ENCODE assay signal across 12 cellular contexts in the genomic region with DNA sequence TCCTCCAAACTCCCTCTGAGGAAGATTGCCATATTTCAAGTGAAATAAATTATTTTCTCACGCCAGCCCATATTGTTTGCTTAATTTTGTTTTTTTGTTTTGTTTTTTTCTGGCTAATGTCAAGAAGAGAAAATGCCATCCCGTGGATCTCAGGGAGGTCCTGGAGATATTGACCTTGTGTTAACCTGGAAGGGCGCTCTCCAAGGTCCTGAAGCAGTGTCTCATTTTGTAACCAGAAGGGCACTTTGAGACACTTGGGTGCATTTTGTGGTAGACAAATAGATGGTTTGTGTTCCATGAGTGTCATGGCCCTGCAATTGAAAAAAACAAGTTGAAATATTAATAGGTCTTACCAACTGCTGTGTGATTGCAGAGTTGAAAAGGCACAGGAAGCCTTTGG.
DNase-seq lines count a peak whose midpoint lies in the region; ATAC-seq, FAIRE-seq and TF ChIP-seq lines count a peak whose summit lies in the region.
"Had no signal": no experiment of that assay in that cellular context is flagged by ENCODE, and none has a peak within 500 bp of the region (broad histone marks: within the 10 kb centered on the region; RNA-seq: fewer than 3 reads in every experiment).

No MANE protein-coding gene starts in this region.

- no peak overlapping the region for H3K4me3 ChIP-seq in kidney (ENCODE audit: low read length in 2 of 2)

- CTCF ChIA-PET in activated CD8-positive, alpha-beta T cell treated with anti-CD3 and anti-CD28 coated beads for 36 hours (lab: Charles Lee): no interaction called here

- FAIRE-seq in kidney (lab: Jason Lieb, UNC): no peak

- H3K4me3 Mint-ChIP-seq in activated CD8-positive, alpha-beta T cell treated with anti-CD3 and anti-CD28 coated beads for 36 hours: no peak overlapping the region
- no peak overlapping the region for H3K4me3 Mint-ChIP-seq in neural crest cell
- no peak overlapping the region for H3K4me3 Mint-ChIP-seq in stimulated activated memory B cell treated with anti-CD40 and anti-IgM and Interleukin-4, amounts not matched to agents 10 μg/mL and 1 μg/mL and 100 μg/mL, for 72 hours

- no peak overlapping the region for H3K9ac ChIP-seq in kidney (ENCODE audit: low read length in 2 of 2)

- POLR2A ChIA-PET in activated CD8-positive, alpha-beta T cell treated with anti-CD3 and anti-CD28 coated beads for 36 hours (lab: Charles Lee): interaction anchor here (0.6 kb wide), 1 partner anchor 18 kb away, joined by 3 read pairs; no protein-coding TSS in a partner anchor

- no peak for ATAC-seq in activated CD8-positive, alpha-beta T cell treated with anti-CD3 and anti-CD28 coated beads for 36 hours
- ATAC-seq in stimulated activated memory B cell treated with anti-CD40 and anti-IgM and Interleukin-4, amounts not matched to agents 10 μg/mL and 1 μg/mL and 100 μg/mL, for 72 hours: no peak
- ATAC-seq: left cardiac atrium had no signal

- H3K27me3 Mint-ChIP-seq in activated CD8-positive, alpha-beta T cell treated with anti-CD3 and anti-CD28 coated beads for 36 hours: no peaks in the 10 kb centered on the region
- H3K27me3 Mint-ChIP-seq in neural crest cell (ENCODE audit: low read depth): peaks cover 66% of the 10 kb centered on the region
- H3K27me3 Mint-ChIP-seq in stimulated activated memory B cell treated with anti-CD40 and anti-IgM and Interleukin-4, amounts not matched to agents 10 μg/mL and 1 μg/mL and 100 μg/mL, for 72 hours: no peaks in the 10 kb centered on the region

- H3K4me1 Mint-ChIP-seq in activated CD8-positive, alpha-beta T cell treated with anti-CD3 and anti-CD28 coated beads for 36 hours (ENCODE audit: low read depth): no peaks in the 10 kb centered on the region
- H3K4me1 Mint-ChIP-seq in neural crest cell: no peaks in the 10 kb centered on the region
- no peaks in the 10 kb centered on the region for H3K4me1 Mint-ChIP-seq in stimulated activated memory B cell treated with anti-CD40 and anti-IgM and Interleukin-4, amounts not matched to agents 10 μg/mL and 1 μg/mL and 100 μg/mL, for 72 hours

- peak; percentile 51 for DNase-seq in activated CD8-positive, alpha-beta memory T cell treated with anti-CD3 and anti-CD28 coated beads, Interleukin-2, amount 50 U/mL, for 48 hours
- DNase-seq in activated CD8-positive, alpha-beta memory T cell treated with anti-CD3 and anti-CD28 coated beads for 24 hours: no peak
- peak; percentile 22 for DNase-seq in KBM-7
- DNase-seq in activated CD8-positive, alpha-beta T cell treated with anti-CD3 and anti-CD28 coated beads for 36 hours: peak; percentile 24
- DNase-seq in neural crest cell (ENCODE audit: low read depth, low spot score): peak; percentile 63
- DNase-seq in NCI-H1048 (lab: John Stamatoyannopoulos, UW): no peak
- no peak for DNase-seq in kidney
- DNase-seq: cerebellar nuclear complex; left cardiac atrium; NCI-H1092; stimulated activated naive CD4-positive, alpha-beta T cell treated with Interleukin-2 at 50 U/mL for 16 hours had no signal

- H3K27ac Mint-ChIP-seq in activated CD8-positive, alpha-beta T cell treated with anti-CD3 and anti-CD28 coated beads for 36 hours: no peak overlapping the region
- H3K27ac Mint-ChIP-seq in neural crest cell (ENCODE audit: unreplicated experiment): no peak overlapping the region
- H3K27ac Mint-ChIP-seq in stimulated activated memory B cell treated with anti-CD40 and anti-IgM and Interleukin-4, amounts not matched to agents 10 μg/mL and 1 μg/mL and 100 μg/mL, for 72 hours: no peak overlapping the region

- TF ChIP-seq CTCF in activated CD8-positive, alpha-beta T cell treated with anti-CD3 and anti-CD28 coated beads for 36 hours (IDR thresholded peaks at IDR 0.05): no peak
- TF ChIP-seq CTCF in neural crest cell (conservative IDR thresholded peaks at IDR 0.05) (no peak), kidney (IDR thresholded peaks at IDR 0.05; ENCODE audit: borderline replicate concordance, extremely low read depth, insufficient read depth) (no peak)

- no peaks in the 10 kb centered on the region for H3K36me3 Mint-ChIP-seq in activated CD8-positive, alpha-beta T cell treated with anti-CD3 and anti-CD28 coated beads for 36 hours (ENCODE audit: low read depth)
- no peaks in the 10 kb centered on the region for H3K36me3 Mint-ChIP-seq in neural crest cell (ENCODE audit: low read depth)
- H3K36me3 Mint-ChIP-seq in stimulated activated memory B cell treated with anti-CD40 and anti-IgM and Interleukin-4, amounts not matched to agents 10 μg/mL and 1 μg/mL and 100 μg/mL, for 72 hours: no peaks in the 10 kb centered on the region

- no peak overlapping the region for H3K27ac ChIP-seq in kidney (ENCODE audit: low read depth in 2 of 2, low read length in 2 of 2)

- peaks cover 3% of the 10 kb centered on the region for H3K9me3 Mint-ChIP-seq in activated CD8-positive, alpha-beta T cell treated with anti-CD3 and anti-CD28 coated beads for 36 hours
- no peaks in the 10 kb centered on the region for H3K9me3 Mint-ChIP-seq in neural crest cell
- peaks cover 10% of the 10 kb centered on the region for H3K9me3 Mint-ChIP-seq in stimulated activated memory B cell treated with anti-CD40 and anti-IgM and Interleukin-4, amounts not matched to agents 10 μg/mL and 1 μg/mL and 100 μg/mL, for 72 hours

- in situ Hi-C loops in KBM-7 (cut with MboI; ENCODE audit: low pct_unique_long_range_greater_than_20kb, low sequenced_read_pairs): no loop called here

- intact Hi-C loops in activated CD8-positive, alpha-beta T cell treated with anti-CD3 and anti-CD28 coated beads for 36 hours (cut with micrococcal nuclease): no loop called here
- intact Hi-C loops in kidney (cut with DNase I): no loop called here

- H3K9me3 ChIP-seq in kidney (ENCODE audit: control insufficient read depth in 1 of 2, low read length in 2 of 2): peaks cover 0 to 2% of the 10 kb centered on the region in 2 donors

- no peaks in the 10 kb centered on the region for H3K4me1 ChIP-seq in kidney (ENCODE audit: control insufficient read depth in 1 of 2, insufficient read depth in 1 of 2, low read depth in 1 of 2, low read length in 2 of 2)

- H3K36me3 ChIP-seq in kidney (ENCODE audit: control insufficient read depth in 1 of 2, insufficient read depth in 2 of 2, low read length in 2 of 2): no peaks in the 10 kb centered on the region

Comparison
In these comparisons a context has a peak if more than half of its experiments do, and no peak if none do; other contexts are left out.
1. DNase-seq: peak in activated CD8-positive, alpha-beta memory T cell treated with anti-CD3 and anti-CD28 coated beads, Interleukin-2, amount 50 U/mL, for 48 hours (single experiment), KBM-7 (single experiment), activated CD8-positive, alpha-beta T cell treated with anti-CD3 and anti-CD28 coated beads for 36 hours (single experiment) and neural crest cell (single experiment); none in activated CD8-positive, alpha-beta memory T cell treated with anti-CD3 and anti-CD28 coated beads for 24 hours (single experiment), NCI-H1048 (single experiment) and kidney (single experiment).